8 cellular contexts compared by ENCODE assay signal in the genomic region with DNA sequence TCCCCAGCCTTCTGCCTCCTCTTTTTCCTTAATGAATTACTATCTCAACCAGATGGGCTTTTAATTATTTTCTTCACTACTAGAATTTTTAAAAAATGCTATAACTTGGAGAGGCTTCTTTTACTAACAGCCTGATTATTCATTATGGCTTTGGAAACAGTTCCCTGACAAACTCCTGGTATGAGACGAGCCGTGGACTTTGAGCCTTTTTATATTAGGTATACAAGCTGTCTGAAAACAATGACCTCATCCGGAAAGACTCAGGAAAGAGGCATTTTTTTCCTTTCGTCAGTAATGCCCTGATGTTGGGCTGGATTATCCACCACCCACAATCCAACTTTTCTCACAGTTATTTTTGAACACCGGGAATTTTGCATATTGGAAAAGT. TPM values are rescaled to one million over a fixed set of nuclear protein-coding genes. Genes with fewer than 3 reads are reported as not detected.
DNase-seq lines count a peak whose midpoint lies in the region; ATAC-seq and TF ChIP-seq lines count a peak whose summit lies in the region.

No MANE protein-coding gene starts in this region.

- H3K4me3 ChIP-seq in left ventricle myocardium inferior (peak overlapping the region; percentile 70), retinal pigment epithelial cell (ENCODE audit: low read length) (no peak overlapping the region)

- H3K4me1 Mint-ChIP-seq in effector memory CD8-positive, alpha-beta T cell (ENCODE audit: low read depth in 2 of 2) = no peaks in the 10 kb centered on the region
- H3K4me1 Mint-ChIP-seq in activated naive CD4-positive, alpha-beta T cell treated with anti-CD3 and anti-CD28 coated beads, Interleukin-2, amount 10 ng/mL, durations not matched to agents 7 days and 5 days = no peaks in the 10 kb centered on the region

- H3K36me3 ChIP-seq in left ventricle myocardium inferior = no peaks in the 10 kb centered on the region

- intact Hi-C loops in left ventricle myocardium inferior (cut with micrococcal nuclease) = loop anchor here (10.0 kb wide), 1 partner anchor 130 kb away; no protein-coding TSS in a partner anchor

- no peak overlapping the region for H3K4me3 Mint-ChIP-seq in effector memory CD8-positive, alpha-beta T cell
- H3K4me3 Mint-ChIP-seq in activated naive CD4-positive, alpha-beta T cell treated with anti-CD3 and anti-CD28 coated beads, Interleukin-2, amount 10 ng/mL, durations not matched to agents 7 days and 5 days = no peak overlapping the region

- H3K4me1 ChIP-seq in left ventricle myocardium inferior = peaks cover 97% of the 10 kb centered on the region

- no peaks in the 10 kb centered on the region for H3K9me3 ChIP-seq in left ventricle myocardium inferior (replicated peaks)

- H3K9me3 Mint-ChIP-seq in effector memory CD8-positive, alpha-beta T cell = no peaks in the 10 kb centered on the region
- no peaks in the 10 kb centered on the region for H3K9me3 Mint-ChIP-seq in activated naive CD4-positive, alpha-beta T cell treated with anti-CD3 and anti-CD28 coated beads, Interleukin-2, amount 10 ng/mL, durations not matched to agents 7 days and 5 days

- no peaks in the 10 kb centered on the region for H3K36me3 Mint-ChIP-seq in effector memory CD8-positive, alpha-beta T cell (ENCODE audit: insufficient read depth)
- H3K36me3 Mint-ChIP-seq in activated naive CD4-positive, alpha-beta T cell treated with anti-CD3 and anti-CD28 coated beads, Interleukin-2, amount 10 ng/mL, durations not matched to agents 7 days and 5 days = no peaks in the 10 kb centered on the region

- TF ChIP-seq CTCF in left ventricle myocardium inferior (IDR thresholded peaks at IDR 0.05; ENCODE audit: borderline replicate concordance) (no peak), retinal pigment epithelial cell (conservative IDR thresholded peaks at IDR 0.05; ENCODE audit: low read depth, low read length) (no peak)

- peaks cover 0 to 6% of the 10 kb centered on the region in 2 donors for H3K27me3 Mint-ChIP-seq in effector memory CD8-positive, alpha-beta T cell
- H3K27me3 Mint-ChIP-seq in activated naive CD4-positive, alpha-beta T cell treated with anti-CD3 and anti-CD28 coated beads, Interleukin-2, amount 10 ng/mL, durations not matched to agents 7 days and 5 days = peaks cover 22% of the 10 kb centered on the region

- H3K27ac Mint-ChIP-seq in effector memory CD8-positive, alpha-beta T cell = no peak overlapping the region
- no peak overlapping the region for H3K27ac Mint-ChIP-seq in activated naive CD4-positive, alpha-beta T cell treated with anti-CD3 and anti-CD28 coated beads, Interleukin-2, amount 10 ng/mL, durations not matched to agents 7 days and 5 days

- ATAC-seq in effector memory CD8-positive, alpha-beta T cell (replicated peaks) = no peak
- ATAC-seq in GM18868 (IDR thresholded peaks at IDR 0.05; ENCODE audit: unreplicated experiment) = no peak

- H3K27me3 ChIP-seq in left ventricle myocardium inferior (ENCODE audit: low read depth) = no peaks in the 10 kb centered on the region

- H3K27ac ChIP-seq in left ventricle myocardium inferior (replicated peaks) = peak overlapping the region; percentile 91

- CTCF ChIA-PET in activated naive CD4-positive, alpha-beta T cell treated with anti-CD3 and anti-CD28 coated beads, Interleukin-2, amount 10 ng/mL, durations not matched to agents 7 days and 5 days (lab: Charles Lee) = no interaction called here

- peak; percentile 79 for DNase-seq in ELR (ENCODE audit: low read depth)
- peak; percentile 69 for DNase-seq in amniotic stem cell (lab: John Stamatoyannopoulos, UW)
- DNase-seq in left ventricle myocardium inferior = no peak
- DNase-seq in retinal pigment epithelial cell (ENCODE audit: low read depth) = peak; percentile 72
- no peak for DNase-seq in effector memory CD8-positive, alpha-beta T cell
- no peak for DNase-seq in activated naive CD4-positive, alpha-beta T cell treated with anti-CD3 and anti-CD28 coated beads, Interleukin-2, amount 10 ng/mL, durations not matched to agents 7 days and 5 days
- no peak for DNase-seq in NCI-H510A (lab: John Stamatoyannopoulos, UW)

RNA-seq across cellular contexts. Expression of a gene that starts 26.7 kb away (rescaled TPM):
- 674 TPM for total RNA-seq in left ventricle myocardium inferior

Comparison
In these comparisons a context has a peak if more than half of its experiments do, and no peak if none do; other contexts are left out.
1. DNase-seq: peak in ELR (single experiment), amniotic stem cell (single experiment) and retinal pigment epithelial cell (single experiment); none in left ventricle myocardium inferior (single experiment), effector memory CD8-positive, alpha-beta T cell (0 of 3), activated naive CD4-positive, alpha-beta T cell treated with anti-CD3 and anti-CD28 coated beads, Interleukin-2, amount 10 ng/mL, durations not matched to agents 7 days and 5 days (single experiment) and NCI-H510A (single experiment).